In genomic region chr2:239127513-239127912, GRCh38 we compare ENCODE assay signal across 27 cellular contexts.
"Had no signal": no experiment of that assay in that cellular context is flagged by ENCODE, and none has a peak within 500 bp of the region (broad histone marks: within the 10 kb centered on the region; RNA-seq: fewer than 3 reads in every experiment).

No MANE protein-coding gene starts in this region.

- H3K4me2 ChIP-seq: KMS-11 had no signal

- H3K4me3 Mint-ChIP-seq: activated CD8-positive, alpha-beta memory T cell treated with anti-CD3 and anti-CD28 coated beads, Interleukin-2, amount 10 ng/mL, durations not matched to agents 7 days and 5 days; activated naive CD8-positive, alpha-beta T cell treated with anti-CD3 and anti-CD28 coated beads, Interleukin-2, amount 50 U/mL, for 24 hours; activated T-cell treated with anti-CD3 and anti-CD28 coated beads, Interleukin-2, amount 50 U/mL, for 4 hours had no signal

- H3K27ac ChIP-seq: ascending aorta, body of pancreas, cardiac muscle cell, KMS-11, SJSA1 had no signal

- DNase-seq: activated CD4-positive, alpha-beta T cell treated with anti-CD3 and anti-CD28 coated beads for 4 hours; activated CD8-positive, alpha-beta memory T cell treated with anti-CD3 and anti-CD28 coated beads, Interleukin-2, amount 10 ng/mL, durations not matched to agents 7 days and 5 days; activated effector memory CD4-positive, alpha-beta T cell treated with anti-CD3 and anti-CD28 coated beads, Interleukin-2, amount 50 U/mL, for 16 hours; activated naive CD4-positive, alpha-beta T cell treated with Interleukin-2 at 50 U/mL for 16 hours; activated naive CD8-positive, alpha-beta T cell treated with anti-CD3 and anti-CD28 coated beads, Interleukin-2, amount 50 U/mL, for 24 hours; activated T-cell treated with anti-CD3 and anti-CD28 coated beads, Interleukin-2, amount 50 U/mL, for 4 hours; amniotic stem cell; body of pancreas; NCI-H1092; NCI-H1417; NCI-H1930; NCI-H2171; NCI-H2227 treated with DMSO at 0.1 percent for 48 hours; NCI-H526; NCI-H774; OCI-M1; RPMI8226; SHP77; SW 1271 had no signal

- H3K9ac ChIP-seq: KMS-11 had no signal

- H3K4me3 ChIP-seq: ascending aorta, body of pancreas, cardiac muscle cell, SJSA1 had no signal

- H3K27me3 ChIP-seq: ascending aorta, body of pancreas, cardiac muscle cell, SJSA1 had no signal

- H3K4me1 Mint-ChIP-seq: activated CD8-positive, alpha-beta memory T cell treated with anti-CD3 and anti-CD28 coated beads, Interleukin-2, amount 10 ng/mL, durations not matched to agents 7 days and 5 days; activated naive CD8-positive, alpha-beta T cell treated with anti-CD3 and anti-CD28 coated beads, Interleukin-2, amount 50 U/mL, for 24 hours had no signal

- H3K4me1 ChIP-seq: ascending aorta, body of pancreas had no signal

- ATAC-seq: activated CD4-positive, CD25-positive, alpha-beta regulatory T cell treated with anti-CD3 and anti-CD28 coated beads, Interleukin-2, amount 50 U/mL, for 24 hours; activated CD8-positive, alpha-beta memory T cell treated with anti-CD3 and anti-CD28 coated beads, Interleukin-2, amount 10 ng/mL, durations not matched to agents 7 days and 5 days; activated naive CD4-positive, alpha-beta T cell treated with anti-CD3 and anti-CD28 coated beads, Interleukin-2, amount 50 U/mL, for 72 hours; activated naive CD8-positive, alpha-beta T cell treated with anti-CD3 and anti-CD28 coated beads, Interleukin-2, amount 50 U/mL, for 24 hours; activated T-cell treated with anti-CD3 and anti-CD28 coated beads, Interleukin-2, amount 50 U/mL, for 4 hours; body of pancreas; Panc1; SK-N-SH treated with all-trans-retinoic acid at 6 μM for 48 hours had no signal

- H3K27ac Mint-ChIP-seq: activated CD8-positive, alpha-beta memory T cell treated with anti-CD3 and anti-CD28 coated beads, Interleukin-2, amount 10 ng/mL, durations not matched to agents 7 days and 5 days; activated naive CD8-positive, alpha-beta T cell treated with anti-CD3 and anti-CD28 coated beads, Interleukin-2, amount 50 U/mL, for 24 hours had no signal

- H3K27me3 Mint-ChIP-seq: activated CD8-positive, alpha-beta memory T cell treated with anti-CD3 and anti-CD28 coated beads, Interleukin-2, amount 10 ng/mL, durations not matched to agents 7 days and 5 days; activated naive CD8-positive, alpha-beta T cell treated with anti-CD3 and anti-CD28 coated beads, Interleukin-2, amount 50 U/mL, for 24 hours had no signal

- H3K9me3 ChIP-seq: ascending aorta, body of pancreas, SJSA1 had no signal

- H3K9me3 Mint-ChIP-seq: activated T-cell treated with anti-CD3 and anti-CD28 coated beads, Interleukin-2, amount 50 U/mL, for 4 hours had no signal
